9 cellular contexts compared by ENCODE assay signal in the genomic region with DNA sequence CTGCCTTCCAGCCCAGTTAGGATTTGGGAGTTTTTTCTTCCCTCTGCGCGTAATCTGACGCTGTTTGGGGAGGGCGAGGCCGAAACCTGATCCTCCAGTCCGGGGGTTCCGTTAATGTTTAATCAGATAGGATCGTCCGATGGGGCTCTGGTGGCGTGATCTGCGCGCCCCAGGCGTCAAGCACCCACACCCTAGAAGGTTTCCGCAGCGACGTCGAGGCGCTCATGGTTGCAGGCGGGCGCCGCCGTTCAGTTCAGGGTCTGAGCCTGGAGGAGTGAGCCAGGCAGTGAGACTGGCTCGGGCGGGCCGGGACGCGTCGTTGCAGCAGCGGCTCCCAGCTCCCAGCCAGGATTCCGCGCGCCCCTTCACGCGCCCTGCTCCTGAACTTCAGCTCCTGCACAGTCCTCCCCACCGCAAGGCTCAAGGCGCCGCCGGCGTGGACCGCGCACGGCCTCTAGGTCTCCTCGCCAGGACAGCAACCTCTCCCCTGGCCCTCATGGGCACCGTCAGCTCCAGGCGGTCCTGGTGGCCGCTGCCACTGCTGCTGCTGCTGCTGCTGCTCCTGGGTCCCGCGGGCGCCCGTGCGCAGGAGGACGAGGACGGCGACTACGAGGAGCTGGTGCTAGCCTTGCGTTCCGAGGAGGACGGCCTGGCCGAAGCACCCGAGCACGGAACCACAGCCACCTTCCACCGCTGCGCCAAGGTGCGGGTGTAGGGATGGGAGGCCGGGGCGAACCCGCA. TPM values are rescaled to one million over a fixed set of nuclear protein-coding genes. Genes with fewer than 3 reads are reported as not detected.
DNase-seq lines count a peak whose midpoint lies in the region; ATAC-seq and TF ChIP-seq lines count a peak whose summit lies in the region.
"Had no signal": no experiment of that assay in that cellular context is flagged by ENCODE, and none has a peak within 500 bp of the region (broad histone marks: within the 10 kb centered on the region; RNA-seq: fewer than 3 reads in every experiment).

A gene (plus strand): TSS at position 207 of the 741 bp plus-strand sequence. CDS start 290 bp downstream, at position 497.

- TF ChIP-seq CTCF in esophagus squamous epithelium (IDR thresholded peaks at IDR 0.05), result no peak
- TF ChIP-seq CTCF in neural crest cell (conservative IDR thresholded peaks at IDR 0.05), result no peak

- peaks cover 5% of the 10 kb centered on the region for H3K36me3 Mint-ChIP-seq in neural crest cell (ENCODE audit: low read depth)
- H3K36me3 Mint-ChIP-seq in activated T-helper 2 cell treated with anti-CD3 and anti-CD28 coated beads, Interferon-gamma antibody, Interleukin-2, Interleukin-4, amounts not matched to agents 10 μg/mL and 5 μg/mL and 100 μg/mL, durations not matched to agents 14 hours and 24 hours and 36 hours (ENCODE audit: low read depth), result no peaks in the 10 kb centered on the region

- H3K27ac ChIP-seq in esophagus squamous epithelium, result peak within 1 kb of the TSS in 2 of 4 donors; percentile 30 to 43

- no peaks in the 10 kb centered on the region for H3K9me3 ChIP-seq in esophagus squamous epithelium

- no peaks in the 10 kb centered on the region for H3K9me3 Mint-ChIP-seq in neural crest cell
- H3K9me3 Mint-ChIP-seq in activated T-helper 2 cell treated with anti-CD3 and anti-CD28 coated beads, Interferon-gamma antibody, Interleukin-2, Interleukin-4, amounts not matched to agents 10 μg/mL and 5 μg/mL and 100 μg/mL, durations not matched to agents 14 hours and 24 hours and 36 hours, result no peaks in the 10 kb centered on the region

- H3K4me1 Mint-ChIP-seq in neural crest cell, result peaks cover 41% of the 10 kb centered on the region
- H3K4me1 Mint-ChIP-seq in activated T-helper 2 cell treated with anti-CD3 and anti-CD28 coated beads, Interferon-gamma antibody, Interleukin-2, Interleukin-4, amounts not matched to agents 10 μg/mL and 5 μg/mL and 100 μg/mL, durations not matched to agents 14 hours and 24 hours and 36 hours (ENCODE audit: low read depth), result peaks cover 3% of the 10 kb centered on the region

- peak; percentile 47 for DNase-seq in D341Med (ENCODE audit: low spot score)
- peak; percentile 31 for DNase-seq in NCI-H526 treated with DMSO at 0.1 percent for 48 hours (lab: John Stamatoyannopoulos, UW)
- DNase-seq in esophagus squamous epithelium (lab: John Stamatoyannopoulos, UW), result no peak
- peak; percentile 52 for DNase-seq in neural crest cell (ENCODE audit: low read depth, low spot score)
- DNase-seq in activated T-helper 2 cell treated with anti-CD3 and anti-CD28 coated beads, Interferon-gamma antibody, Interleukin-2, Interleukin-4, amounts not matched to agents 10 μg/mL and 5 μg/mL and 100 μg/mL, durations not matched to agents 14 hours and 24 hours and 36 hours (ENCODE audit: low spot score), result no peak
- no peak for DNase-seq in GF-D8 (lab: John Stamatoyannopoulos, UW)
- DNase-seq: activated CD8-positive, alpha-beta memory T cell treated with anti-CD3 and anti-CD28 coated beads, Interleukin-2, amount 50 U/mL, for 48 hours had no signal

- intact Hi-C loops in esophagus squamous epithelium (cut with DNase I), result no loop called here
- intact Hi-C loops in activated T-helper 2 cell treated with anti-CD3 and anti-CD28 coated beads, Interferon-gamma antibody, Interleukin-2, Interleukin-4, amounts not matched to agents 10 μg/mL and 5 μg/mL and 100 μg/mL, durations not matched to agents 14 hours and 24 hours and 36 hours (cut with micrococcal nuclease), result no loop called here

- peaks cover 0 to 7% (median 0%) of the 10 kb centered on the region in 3 donors for H3K36me3 ChIP-seq in esophagus squamous epithelium

- H3K27ac Mint-ChIP-seq in neural crest cell (ENCODE audit: unreplicated experiment), result no peak within 1 kb of the TSS
- H3K27ac Mint-ChIP-seq in activated T-helper 2 cell treated with anti-CD3 and anti-CD28 coated beads, Interferon-gamma antibody, Interleukin-2, Interleukin-4, amounts not matched to agents 10 μg/mL and 5 μg/mL and 100 μg/mL, durations not matched to agents 14 hours and 24 hours and 36 hours, result no peak within 1 kb of the TSS

- H3K27me3 Mint-ChIP-seq in neural crest cell (ENCODE audit: low read depth), result peaks cover 64% of the 10 kb centered on the region
- H3K27me3 Mint-ChIP-seq in activated T-helper 2 cell treated with anti-CD3 and anti-CD28 coated beads, Interferon-gamma antibody, Interleukin-2, Interleukin-4, amounts not matched to agents 10 μg/mL and 5 μg/mL and 100 μg/mL, durations not matched to agents 14 hours and 24 hours and 36 hours (ENCODE audit: low read depth), result peaks cover 67% of the 10 kb centered on the region

- H3K4me1 ChIP-seq in esophagus squamous epithelium, result peaks cover 9 to 25% (median 16%) of the 10 kb centered on the region in 3 donors

- peak within 1 kb of the TSS; percentile 36 to 61 (median 50) for H3K4me3 ChIP-seq in esophagus squamous epithelium

- ATAC-seq in HG03025 (IDR thresholded peaks at IDR 0.05; ENCODE audit: low FRiP score, unreplicated experiment) (no peak), GM18498 (IDR thresholded peaks at IDR 0.05; ENCODE audit: unreplicated experiment) (no peak)

- H3K4me3 Mint-ChIP-seq in neural crest cell, result peak within 1 kb of the TSS; percentile 92
- no peak within 1 kb of the TSS for H3K4me3 Mint-ChIP-seq in activated T-helper 2 cell treated with anti-CD3 and anti-CD28 coated beads, Interferon-gamma antibody, Interleukin-2, Interleukin-4, amounts not matched to agents 10 μg/mL and 5 μg/mL and 100 μg/mL, durations not matched to agents 14 hours and 24 hours and 36 hours (ENCODE audit: low read depth)

- WGBS in esophagus squamous epithelium, 2 donors, result 4 to 5% methylated on average over 10 to 23 of the region's 67 CpGs

- peaks cover 0 to 62% (median 2%) of the 10 kb centered on the region in 4 donors for H3K27me3 ChIP-seq in esophagus squamous epithelium

- peak in 1 of 4 donors; percentile 19 for TF ChIP-seq POLR2A in esophagus squamous epithelium (IDR thresholded peaks at IDR 0.05)

RNA-seq across cellular contexts. Expression of the gene that starts here (rescaled TPM):
- total RNA-seq in esophagus squamous epithelium (10 to 100 TPM in 1 of 4 donors, 1 to 10 TPM in 3; 6.5 to 21.4 (median 7.0) TPM), neural crest cell (23.7 and 24.1 TPM in 2 replicates)
- 0.05 and 0.07 TPM in 2 replicates for total RNA-seq in activated T-helper 2 cell treated with anti-CD3 and anti-CD28 coated beads, Interferon-gamma antibody, Interleukin-2, Interleukin-4, amounts not matched to agents 10 μg/mL and 5 μg/mL and 100 μg/mL, durations not matched to agents 14 hours and 24 hours and 36 hours

Comparison
In these comparisons a context has a peak if more than half of its experiments do, and no peak if none do; other contexts are left out.
1. DNase-seq: peak in D341Med (single experiment), NCI-H526 treated with DMSO at 0.1 percent for 48 hours (single experiment) and neural crest cell (single experiment); none in esophagus squamous epithelium (single experiment), activated T-helper 2 cell treated with anti-CD3 and anti-CD28 coated beads, Interferon-gamma antibody, Interleukin-2, Interleukin-4, amounts not matched to agents 10 μg/mL and 5 μg/mL and 100 μg/mL, durations not matched to agents 14 hours and 24 hours and 36 hours (single experiment) and GF-D8 (single experiment).